In genomic region chr2:33412920-33413319, GRCh38 we compare ENCODE assay signal across 9 cellular contexts.
DNase-seq lines count a peak whose midpoint lies in the region; ATAC-seq and TF ChIP-seq lines count a peak whose summit lies in the region.
"Had no signal": no experiment of that assay in that cellular context is flagged by ENCODE, and none has a peak within 500 bp of the region (broad histone marks: within the 10 kb centered on the region; RNA-seq: fewer than 3 reads in every experiment).

No MANE protein-coding gene starts in this region.

- H3K27me3 ChIP-seq in MM.1S (replicated peaks; ENCODE audit: insufficient read depth, low read length) (no peaks in the 10 kb centered on the region), Peyer's patch (no peaks in the 10 kb centered on the region)

- H4K20me1 ChIP-seq in MM.1S (ENCODE audit: insufficient read depth, low read length) = no peaks in the 10 kb centered on the region

- no peaks in the 10 kb centered on the region for H3K4me1 ChIP-seq in MM.1S (ENCODE audit: low read length)
- no peaks in the 10 kb centered on the region for H3K4me1 ChIP-seq in Peyer's patch

- no peaks in the 10 kb centered on the region for H3F3A ChIP-seq in MM.1S (ENCODE audit: insufficient read depth, low read length)

- TF ChIP-seq CTCF in MM.1S (IDR thresholded peaks at IDR 0.05; ENCODE audit: low read length) (peak; percentile 12), Peyer's patch (IDR thresholded peaks at IDR 0.05) (peak in 3 of 6 experiments; percentile 11 to 18 (median 14))

- DNase-seq in EL (peak; percentile 64), MM.1S (no peak), dedifferentiated amniotic fluid mesenchymal stem cell (ENCODE audit: extremely low spot score) (peak; percentile 55), midbrain (lab: John Stamatoyannopoulos, UW) (peak; percentile 33), cerebellar nuclear complex (lab: John Stamatoyannopoulos, UW) (no peak), Peyer's patch (no peak)
- DNase-seq: activated CD4-positive, alpha-beta T cell treated with anti-CD3 and anti-CD28 coated beads, Interleukin-2, amount 50 U/mL, for 48 hours had no signal

- no peaks in the 10 kb centered on the region for H3K9me2 ChIP-seq in MM.1S (replicated peaks; ENCODE audit: insufficient read depth, low read length)

- no peak overlapping the region for H3K4me2 ChIP-seq in MM.1S (ENCODE audit: low read depth, low read length)

- no peak overlapping the region for H3K9ac ChIP-seq in MM.1S (ENCODE audit: low read length)

- H3K4me3 ChIP-seq in MM.1S (ENCODE audit: low read length) = no peak overlapping the region
- no peak overlapping the region for H3K4me3 ChIP-seq in Peyer's patch

- no peak for TF ChIP-seq POLR2A in Peyer's patch (IDR thresholded peaks at IDR 0.05)

- H3K9me3 ChIP-seq in MM.1S (replicated peaks; ENCODE audit: insufficient read depth, low read length) (no peaks in the 10 kb centered on the region), Peyer's patch (no peaks in the 10 kb centered on the region)

- no peak overlapping the region for H2AFZ ChIP-seq in MM.1S (ENCODE audit: low read length)

- ATAC-seq in HG02840 (IDR thresholded peaks at IDR 0.05; ENCODE audit: low FRiP score, unreplicated experiment) (no peak), GM21381 (IDR thresholded peaks at IDR 0.05; ENCODE audit: unreplicated experiment) (no peak)

- H3K36me3 ChIP-seq in MM.1S (replicated peaks; ENCODE audit: insufficient read depth, low read length) (no peaks in the 10 kb centered on the region), Peyer's patch (no peaks in the 10 kb centered on the region)

- H3K27ac ChIP-seq in MM.1S (ENCODE audit: low read length) = no peak overlapping the region
- no peak overlapping the region for H3K27ac ChIP-seq in Peyer's patch

- no peaks in the 10 kb centered on the region for H3K79me2 ChIP-seq in MM.1S (ENCODE audit: low read length)

Comparison
In these comparisons a context has a peak if more than half of its experiments do, and no peak if none do; other contexts are left out.
1. DNase-seq: peak in EL (single experiment), dedifferentiated amniotic fluid mesenchymal stem cell (single experiment) and midbrain (single experiment); none in MM.1S (single experiment), cerebellar nuclear complex (0 of 2) and Peyer's patch (0 of 3).